ENCODE assay signal across 11 cellular contexts in the genomic region with DNA sequence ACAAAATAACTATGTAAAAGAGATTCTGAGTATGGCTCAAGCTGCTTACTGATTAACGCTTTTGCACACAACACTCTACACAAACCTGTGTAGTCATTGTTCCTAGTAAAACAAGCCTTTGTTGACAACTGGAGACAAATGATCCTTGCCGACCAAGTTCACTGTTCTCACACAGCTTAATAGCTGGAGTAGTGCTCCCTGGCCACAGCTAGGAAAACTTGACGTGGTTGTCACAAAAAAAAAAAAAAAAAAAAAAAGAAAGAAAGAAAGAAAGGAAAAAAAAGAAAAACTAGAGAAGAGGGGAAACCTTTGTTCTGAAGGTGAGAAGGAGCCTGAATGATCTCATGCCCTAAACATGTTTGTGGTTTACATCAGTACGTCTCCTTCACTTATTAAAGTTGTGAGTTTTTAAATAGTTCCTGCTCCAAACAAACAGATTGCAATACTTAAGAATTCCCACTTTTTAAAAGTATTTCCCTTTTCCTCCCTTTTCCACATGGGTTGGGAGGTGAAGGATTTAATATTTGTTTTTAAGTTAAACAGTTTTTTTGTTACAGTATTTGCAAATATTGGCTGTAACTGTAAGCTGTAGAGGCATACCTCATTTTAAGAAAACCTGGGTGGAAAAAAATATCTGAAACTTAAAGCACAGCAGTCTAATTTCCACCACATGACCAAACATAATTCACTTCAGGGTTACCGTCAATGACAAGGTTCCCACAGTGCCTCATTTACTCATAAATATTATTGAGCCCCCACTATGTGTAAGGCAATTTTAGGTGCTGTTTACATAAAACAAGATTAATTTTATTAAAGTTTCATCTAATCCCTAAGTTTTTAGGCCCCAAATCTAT.
DNase-seq lines count a peak whose midpoint lies in the region; ATAC-seq, FAIRE-seq and TF ChIP-seq lines count a peak whose summit lies in the region.
"Had no signal": no experiment of that assay in that cellular context is flagged by ENCODE, and none has a peak within 500 bp of the region (broad histone marks: within the 10 kb centered on the region; RNA-seq: fewer than 3 reads in every experiment).

No MANE protein-coding gene starts in this region.

- peak; percentile 35 for ATAC-seq in activated naive CD8-positive, alpha-beta T cell treated with anti-CD3 and anti-CD28 coated beads, Interleukin-2, amount 10 ng/mL, durations not matched to agents 7 days and 5 days (ENCODE audit: low read depth)
- ATAC-seq in thoracic aorta (ENCODE audit: insufficient number of reproducible peaks, low FRiP score, low read depth) (no peak), GM21360 (IDR thresholded peaks at IDR 0.05; ENCODE audit: unreplicated experiment) (no peak)

- H3K36me3 Mint-ChIP-seq in activated naive CD8-positive, alpha-beta T cell treated with anti-CD3 and anti-CD28 coated beads, Interleukin-2, amount 10 ng/mL, durations not matched to agents 7 days and 5 days, result peaks cover 4% of the 10 kb centered on the region

- H3K4me3 ChIP-seq in thoracic aorta, result peak overlapping the region; percentile 2
- no peak overlapping the region for H3K4me3 ChIP-seq in suprapubic skin
- H3K4me3 ChIP-seq: heart left ventricle had no signal

- H3K36me3 ChIP-seq in thoracic aorta (no peaks in the 10 kb centered on the region), suprapubic skin (no peaks in the 10 kb centered on the region)
- H3K36me3 ChIP-seq: heart left ventricle had no signal

- H3K27ac Mint-ChIP-seq in activated naive CD8-positive, alpha-beta T cell treated with anti-CD3 and anti-CD28 coated beads, Interleukin-2, amount 10 ng/mL, durations not matched to agents 7 days and 5 days, result no peak overlapping the region

- H3K27me3 Mint-ChIP-seq in activated naive CD8-positive, alpha-beta T cell treated with anti-CD3 and anti-CD28 coated beads, Interleukin-2, amount 10 ng/mL, durations not matched to agents 7 days and 5 days, result no peaks in the 10 kb centered on the region

- peaks cover 18 to 36% of the 10 kb centered on the region in 2 donors for H3K4me1 ChIP-seq in thoracic aorta (ENCODE audit: control insufficient read depth in 1 of 2, low read depth in 2 of 2)
- no peaks in the 10 kb centered on the region for H3K4me1 ChIP-seq in suprapubic skin

- H3K27ac ChIP-seq in thoracic aorta, result peak overlapping the region; percentile 11 to 78
- H3K27ac ChIP-seq in suprapubic skin, result no peak overlapping the region

- TF ChIP-seq CTCF in thoracic aorta (IDR thresholded peaks at IDR 0.05) (no peak), suprapubic skin (IDR thresholded peaks at IDR 0.05) (no peak)

- POLR2A ChIA-PET in activated naive CD8-positive, alpha-beta T cell treated with anti-CD3 and anti-CD28 coated beads, Interleukin-2, amount 10 ng/mL, durations not matched to agents 7 days and 5 days (lab: Charles Lee), result no interaction called here

- no peak overlapping the region for H3K4me3 Mint-ChIP-seq in activated naive CD8-positive, alpha-beta T cell treated with anti-CD3 and anti-CD28 coated beads, Interleukin-2, amount 10 ng/mL, durations not matched to agents 7 days and 5 days

- DNase-seq in NCI-H748 (lab: John Stamatoyannopoulos, UW; ENCODE audit: unreplicated experiment) (peak; percentile 21), NCI-H748 treated with DMSO at 0.1 percent for 48 hours (lab: John Stamatoyannopoulos, UW) (no peak), thoracic aorta (ENCODE audit: low spot score) (no peak), suprapubic skin (ENCODE audit: low spot score in 2 of 2) (no peak)
- DNase-seq in activated naive CD8-positive, alpha-beta T cell treated with anti-CD3 and anti-CD28 coated beads, Interleukin-2, amount 10 ng/mL, durations not matched to agents 7 days and 5 days, result no peak
- no peak for DNase-seq in stimulated activated naive CD4-positive, alpha-beta T cell treated with Interleukin-2 at 50 U/mL for 16 hours (lab: John Stamatoyannopoulos, UW)
- DNase-seq: heart left ventricle; NCI-H2029; stimulated activated CD4-positive, alpha-beta T cell treated with anti-CD3 and anti-CD28 coated beads, Interleukin-4, amount 100 ng/mL, for 4 hours had no signal

- no peaks in the 10 kb centered on the region for H3K9me3 Mint-ChIP-seq in activated naive CD8-positive, alpha-beta T cell treated with anti-CD3 and anti-CD28 coated beads, Interleukin-2, amount 10 ng/mL, durations not matched to agents 7 days and 5 days

- no peak for TF ChIP-seq POLR2A in suprapubic skin (IDR thresholded peaks at IDR 0.05)

- no peak for TF ChIP-seq EP300 in suprapubic skin (IDR thresholded peaks at IDR 0.05)

- H3K9me3 ChIP-seq in thoracic aorta (no peaks in the 10 kb centered on the region), suprapubic skin (no peaks in the 10 kb centered on the region)

- peaks cover 13% of the 10 kb centered on the region for H3K4me1 Mint-ChIP-seq in activated naive CD8-positive, alpha-beta T cell treated with anti-CD3 and anti-CD28 coated beads, Interleukin-2, amount 10 ng/mL, durations not matched to agents 7 days and 5 days

- peak; percentile 97 for FAIRE-seq in islet of Langerhans (lab: Jason Lieb, UNC)

- H3K27me3 ChIP-seq in thoracic aorta (replicated peaks; ENCODE audit: insufficient read depth), result no peaks in the 10 kb centered on the region
- no peaks in the 10 kb centered on the region for H3K27me3 ChIP-seq in suprapubic skin
- H3K27me3 ChIP-seq: heart left ventricle had no signal

- 41% methylated on average over 5 of the region's 5 CpGs for WGBS in suprapubic skin
